ENCODE assay signal across 12 cellular contexts in the genomic region with DNA sequence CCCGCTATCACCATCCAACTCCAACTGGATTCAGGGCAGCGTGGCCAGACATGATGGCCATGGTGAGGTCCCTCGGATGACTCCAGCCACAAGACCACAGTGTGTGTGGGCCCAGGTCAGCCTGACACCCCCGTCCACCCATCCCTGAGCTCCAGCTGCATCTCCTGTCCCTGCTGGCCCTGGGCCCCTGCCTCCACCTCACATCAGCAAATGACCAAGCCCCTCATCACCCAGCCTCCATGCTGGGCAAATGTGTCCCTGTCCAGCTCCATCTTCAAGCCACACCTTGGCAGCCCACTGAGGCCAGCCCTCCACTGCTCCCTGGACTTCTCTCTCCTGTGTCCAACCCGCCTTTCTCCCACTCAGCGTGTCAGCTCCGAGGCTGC. TPM values are rescaled to one million over a fixed set of nuclear protein-coding genes. Genes with fewer than 3 reads are reported as not detected.
DNase-seq lines count a peak whose midpoint lies in the region; ATAC-seq lines count a peak whose summit lies in the region.
"Had no signal": no experiment of that assay in that cellular context is flagged by ENCODE, and none has a peak within 500 bp of the region (broad histone marks: within the 10 kb centered on the region; RNA-seq: fewer than 3 reads in every experiment).

No MANE protein-coding gene starts in this region.

- H3K9me3 Mint-ChIP-seq in activated CD4-positive, alpha-beta T cell treated with anti-CD3 and anti-CD28 coated beads, Interleukin-2, amount 10 ng/mL, durations not matched to agents 7 days and 5 days = no peaks in the 10 kb centered on the region
- H3K9me3 Mint-ChIP-seq in activated CD4-positive, alpha-beta memory T cell treated with anti-CD3 and anti-CD28 coated beads for 36 hours = no peaks in the 10 kb centered on the region
- peaks cover 0 to 2% of the 10 kb centered on the region in 2 donors for H3K9me3 Mint-ChIP-seq in stimulated activated naive B cell treated with anti-CD40 and anti-IgM and Interleukin-4, amounts not matched to agents 10 μg/mL and 1 μg/mL and 100 μg/mL, for 72 hours

- no peak for ATAC-seq in right cardiac atrium
- no peak for ATAC-seq in stimulated activated naive B cell treated with anti-CD40 and anti-IgM and Interleukin-4, amounts not matched to agents 10 μg/mL and 1 μg/mL and 100 μg/mL, for 72 hours (replicated peaks)
- no peak for ATAC-seq in HG03469 (IDR thresholded peaks at IDR 0.05; ENCODE audit: unreplicated experiment)
- ATAC-seq: Panc1 had no signal

- peak overlapping the region; percentile 80 for H3K4me3 Mint-ChIP-seq in activated CD4-positive, alpha-beta T cell treated with anti-CD3 and anti-CD28 coated beads, Interleukin-2, amount 10 ng/mL, durations not matched to agents 7 days and 5 days
- H3K4me3 Mint-ChIP-seq in activated CD4-positive, alpha-beta memory T cell treated with anti-CD3 and anti-CD28 coated beads for 36 hours = peak overlapping the region; percentile 94
- peak overlapping the region; percentile 100 for H3K4me3 Mint-ChIP-seq in stimulated activated naive B cell treated with anti-CD40 and anti-IgM and Interleukin-4, amounts not matched to agents 10 μg/mL and 1 μg/mL and 100 μg/mL, for 72 hours

- no peaks in the 10 kb centered on the region for H3K27me3 Mint-ChIP-seq in activated CD4-positive, alpha-beta T cell treated with anti-CD3 and anti-CD28 coated beads, Interleukin-2, amount 10 ng/mL, durations not matched to agents 7 days and 5 days
- no peaks in the 10 kb centered on the region for H3K27me3 Mint-ChIP-seq in activated CD4-positive, alpha-beta memory T cell treated with anti-CD3 and anti-CD28 coated beads for 36 hours
- no peaks in the 10 kb centered on the region for H3K27me3 Mint-ChIP-seq in stimulated activated naive B cell treated with anti-CD40 and anti-IgM and Interleukin-4, amounts not matched to agents 10 μg/mL and 1 μg/mL and 100 μg/mL, for 72 hours

- H3K4me3 ChIP-seq in right cardiac atrium (ENCODE audit: low read length) = no peak overlapping the region
- H3K4me3 ChIP-seq: testis had no signal

- H3K27ac Mint-ChIP-seq in activated CD4-positive, alpha-beta T cell treated with anti-CD3 and anti-CD28 coated beads, Interleukin-2, amount 10 ng/mL, durations not matched to agents 7 days and 5 days = peak overlapping the region; percentile 94
- peak overlapping the region; percentile 89 for H3K27ac Mint-ChIP-seq in activated CD4-positive, alpha-beta memory T cell treated with anti-CD3 and anti-CD28 coated beads for 36 hours
- peak overlapping the region; percentile 94 for H3K27ac Mint-ChIP-seq in stimulated activated naive B cell treated with anti-CD40 and anti-IgM and Interleukin-4, amounts not matched to agents 10 μg/mL and 1 μg/mL and 100 μg/mL, for 72 hours

- H3K4me1 Mint-ChIP-seq in activated CD4-positive, alpha-beta T cell treated with anti-CD3 and anti-CD28 coated beads, Interleukin-2, amount 10 ng/mL, durations not matched to agents 7 days and 5 days = peaks cover 71% of the 10 kb centered on the region
- H3K4me1 Mint-ChIP-seq in activated CD4-positive, alpha-beta memory T cell treated with anti-CD3 and anti-CD28 coated beads for 36 hours (ENCODE audit: low read depth) = peaks cover 66% of the 10 kb centered on the region
- peaks cover 50 to 94% of the 10 kb centered on the region in 2 donors for H3K4me1 Mint-ChIP-seq in stimulated activated naive B cell treated with anti-CD40 and anti-IgM and Interleukin-4, amounts not matched to agents 10 μg/mL and 1 μg/mL and 100 μg/mL, for 72 hours

- POLR2A ChIA-PET in activated CD4-positive, alpha-beta T cell treated with anti-CD3 and anti-CD28 coated beads, Interleukin-2, amount 10 ng/mL, durations not matched to agents 7 days and 5 days (lab: Charles Lee) = no interaction called here
- POLR2A ChIA-PET in activated CD4-positive, alpha-beta memory T cell treated with anti-CD3 and anti-CD28 coated beads for 36 hours (lab: Charles Lee) = interaction anchor here (1.1 to 3.1 kb wide), 4 partner anchors 8 to 42 kb away, joined by 3 to 10 read pairs (median 4); partner anchors contain the start of gene CDCA4

- no peak for DNase-seq in activated CD4-positive, alpha-beta T cell treated with anti-CD3 and anti-CD28 coated beads, Interleukin-2, amount 10 ng/mL, durations not matched to agents 7 days and 5 days
- DNase-seq in activated CD4-positive, alpha-beta T cell treated with anti-CD3 and anti-CD28 coated beads for 1 hour = no peak
- no peak for DNase-seq in activated CD4-positive, alpha-beta memory T cell treated with anti-CD3 and anti-CD28 coated beads for 36 hours
- DNase-seq in right cardiac atrium (peak in 2 of 3 donors; percentile 29 to 33), DMS114 treated with DMSO at 0.1 percent for 48 hours (lab: John Stamatoyannopoulos, UW; ENCODE audit: unreplicated experiment) (no peak), GM03348 (ENCODE audit: low spot score) (no peak)
- DNase-seq in stimulated activated naive B cell treated with anti-CD40 and anti-IgM and Interleukin-4, amounts not matched to agents 10 μg/mL and 1 μg/mL and 100 μg/mL, for 72 hours = no peak
- DNase-seq: testis had no signal

- peaks cover 26% of the 10 kb centered on the region for H3K36me3 Mint-ChIP-seq in activated CD4-positive, alpha-beta T cell treated with anti-CD3 and anti-CD28 coated beads, Interleukin-2, amount 10 ng/mL, durations not matched to agents 7 days and 5 days (ENCODE audit: low read depth)
- peaks cover 28% of the 10 kb centered on the region for H3K36me3 Mint-ChIP-seq in activated CD4-positive, alpha-beta memory T cell treated with anti-CD3 and anti-CD28 coated beads for 36 hours
- H3K36me3 Mint-ChIP-seq in stimulated activated naive B cell treated with anti-CD40 and anti-IgM and Interleukin-4, amounts not matched to agents 10 μg/mL and 1 μg/mL and 100 μg/mL, for 72 hours = peaks cover 44 to 55% of the 10 kb centered on the region in 2 donors

- peaks cover 8% of the 10 kb centered on the region for H3K4me1 ChIP-seq in right cardiac atrium (ENCODE audit: control insufficient read depth, insufficient read depth, low read length)
- H3K4me1 ChIP-seq: testis had no signal

- CTCF ChIA-PET in activated CD4-positive, alpha-beta T cell treated with anti-CD3 and anti-CD28 coated beads, Interleukin-2, amount 10 ng/mL, durations not matched to agents 7 days and 5 days (lab: Charles Lee) = interaction anchor here (0.7 to 3.0 kb wide), 7 partner anchors 9 to 1468 kb away, joined by 3 to 13 read pairs (median 4); no protein-coding TSS in a partner anchor
- CTCF ChIA-PET in activated CD4-positive, alpha-beta memory T cell treated with anti-CD3 and anti-CD28 coated beads for 36 hours (lab: Charles Lee) = interaction anchor here (1.3 to 12.1 kb wide), 2 partner anchors 16 to 27 kb away, joined by 6 to 179 read pairs; no protein-coding TSS in a partner anchor

- H3K9me3 ChIP-seq in right cardiac atrium (ENCODE audit: control insufficient read depth, low read length) = no peaks in the 10 kb centered on the region
- H3K9me3 ChIP-seq: pancreas, testis had no signal

- H3K27me3 ChIP-seq in right cardiac atrium (ENCODE audit: control insufficient read depth, insufficient read depth) = no peaks in the 10 kb centered on the region
- H3K27me3 ChIP-seq: pancreas, testis had no signal

- WGBS in right cardiac atrium = 92% methylated on average over 7 of the region's 7 CpGs

- peak overlapping the region; percentile 18 for H3K27ac ChIP-seq in right cardiac atrium (ENCODE audit: low read length)
- H3K27ac ChIP-seq: pancreas, testis had no signal

- intact Hi-C loops in activated CD4-positive, alpha-beta memory T cell treated with anti-CD3 and anti-CD28 coated beads for 36 hours (cut with micrococcal nuclease) = no loop called here
- intact Hi-C loops in right cardiac atrium (cut with DNase I) = no loop called here

RNA-seq across cellular contexts. Expression of gene GPR132, which starts 3.2 kb away (rescaled TPM):
- total RNA-seq in activated CD4-positive, alpha-beta T cell treated with anti-CD3 and anti-CD28 coated beads, Interleukin-2, amount 10 ng/mL, durations not matched to agents 7 days and 5 days = 10 to 100 TPM; 44.2 to 46.6 TPM
- total RNA-seq in activated CD4-positive, alpha-beta memory T cell treated with anti-CD3 and anti-CD28 coated beads for 36 hours = 10 to 100 TPM; 33.4 to 34.2 TPM
- total RNA-seq in right cardiac atrium = under 1 TPM; 0.62 to 0.80 (median 0.73) TPM
- polyA plus RNA-seq in right cardiac atrium = 0.32 TPM
- total RNA-seq: A673 had no signal

RNA-seq across cellular contexts. Expression of gene CDCA4, which starts 41.2 kb away (rescaled TPM):
- total RNA-seq in activated CD4-positive, alpha-beta T cell treated with anti-CD3 and anti-CD28 coated beads, Interleukin-2, amount 10 ng/mL, durations not matched to agents 7 days and 5 days = 10 to 100 TPM; 53.0 to 56.6 TPM
- 10 to 100 TPM; 63.4 to 69.1 TPM for total RNA-seq in activated CD4-positive, alpha-beta memory T cell treated with anti-CD3 and anti-CD28 coated beads for 36 hours
- total RNA-seq in right cardiac atrium = 1 to 10 TPM; 2.9 to 3.9 (median 3.3) TPM
- polyA plus RNA-seq in right cardiac atrium = 2.5 TPM

Comparison
In these comparisons a context has a peak if more than half of its experiments do, and no peak if none do; other contexts are left out.
1. DNase-seq: peak in right cardiac atrium (2 of 3); none in activated CD4-positive, alpha-beta T cell treated with anti-CD3 and anti-CD28 coated beads, Interleukin-2, amount 10 ng/mL, durations not matched to agents 7 days and 5 days (single experiment), activated CD4-positive, alpha-beta T cell treated with anti-CD3 and anti-CD28 coated beads for 1 hour (single experiment), activated CD4-positive, alpha-beta memory T cell treated with anti-CD3 and anti-CD28 coated beads for 36 hours (single experiment), stimulated activated naive B cell treated with anti-CD40 and anti-IgM and Interleukin-4, amounts not matched to agents 10 μg/mL and 1 μg/mL and 100 μg/mL, for 72 hours (single experiment), DMS114 treated with DMSO at 0.1 percent for 48 hours (single experiment) and GM03348 (single experiment).
2. RNA of gene GPR132, which starts 3.2 kb away (total RNA-seq): 44.2 to 46.6 TPM in activated CD4-positive, alpha-beta T cell treated with anti-CD3 and anti-CD28 coated beads, Interleukin-2, amount 10 ng/mL, durations not matched to agents 7 days and 5 days and 33.4 to 34.2 TPM in activated CD4-positive, alpha-beta memory T cell treated with anti-CD3 and anti-CD28 coated beads for 36 hours; 0.62 to 0.80 TPM in right cardiac atrium; every median in the first group is over 10 times any median in the second.
3. RNA of gene CDCA4, which starts 41.2 kb away (total RNA-seq): 63.4 to 69.1 TPM in activated CD4-positive, alpha-beta memory T cell treated with anti-CD3 and anti-CD28 coated beads for 36 hours and 53.0 to 56.6 TPM in activated CD4-positive, alpha-beta T cell treated with anti-CD3 and anti-CD28 coated beads, Interleukin-2, amount 10 ng/mL, durations not matched to agents 7 days and 5 days; 2.9 to 3.9 TPM in right cardiac atrium; every median in the first group is over 10 times any median in the second.
4. Peak in every context shown above with its lines, with median percentiles within 50 percentile points of each other: H3K27ac Mint-ChIP-seq and H3K4me3 Mint-ChIP-seq.